Comparison of ENCODE assay signal across 10 cellular contexts in the genomic region with DNA sequence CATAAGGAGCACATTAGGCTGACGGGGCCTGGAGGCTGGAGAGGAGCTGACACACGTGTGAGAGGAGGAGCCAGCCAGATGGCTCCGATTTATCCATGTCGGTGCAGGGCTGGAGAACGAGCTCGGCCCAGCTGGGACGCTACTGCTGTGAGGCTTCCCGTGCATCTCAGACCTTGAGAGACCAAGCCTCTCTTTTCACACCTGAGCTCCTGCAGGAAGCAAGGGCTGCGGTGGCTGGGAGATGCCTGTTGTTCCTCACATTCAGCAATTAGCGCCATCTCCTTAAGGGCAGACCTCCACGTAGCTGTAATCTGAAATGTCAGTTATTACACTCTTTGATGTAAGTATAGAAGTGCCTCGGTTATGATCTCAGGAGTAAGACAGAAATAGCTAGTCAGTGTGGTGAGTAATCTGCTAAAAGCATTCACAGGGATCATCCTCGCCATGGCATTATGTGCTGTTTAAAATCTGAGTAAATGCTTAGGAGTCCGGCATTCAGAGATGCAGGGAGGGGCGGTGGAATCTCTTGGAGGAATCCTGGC.
A peak's percentile ranks its signal among the peaks of the same experiment; 100 is the strongest.
DNase-seq lines count a peak whose midpoint lies in the region; ATAC-seq, FAIRE-seq and TF ChIP-seq lines count a peak whose summit lies in the region.
"Had no signal": no experiment of that assay in that cellular context is flagged by ENCODE, and none has a peak within 500 bp of the region (broad histone marks: within the 10 kb centered on the region; RNA-seq: fewer than 3 reads in every experiment).

No MANE protein-coding gene starts in this region.

- POLR2A ChIA-PET in K562 (lab: Yijun Ruan, JAX): interaction anchor here (0.6 to 0.8 kb wide), 2 partner anchors 8 to 12 kb away, joined by 3 to 4 read pairs; no protein-coding TSS in a partner anchor

- in situ Hi-C loops in K562 (cut with MboI): no loop called here

- CTCF ChIA-PET in K562 (lab: Yijun Ruan, JAX; ENCODE audit: low intra/inter-chr PET ratio): no interaction called here

- no peak overlapping the region for H3K27ac Mint-ChIP-seq in stimulated activated naive CD8-positive, alpha-beta T cell treated with anti-CD3 and anti-CD28 coated beads, Interleukin-15, amount 100 ng/mL, for 72 hours

- no peaks in the 10 kb centered on the region; the same call in 1 of the 2 replicates for H4K20me1 ChIP-seq in K562 (replicated peaks; ENCODE audit: control insufficient read depth, insufficient read depth, low read length)

- TF ChIP-seq POLR2A in K562 (conservative IDR thresholded peaks at IDR 0.05): no peak

- H3K27me3 ChIP-seq in K562 (ENCODE audit: control insufficient read depth in 2 of 2, insufficient read depth in 2 of 2, low read length in 2 of 2): peaks cover 20 to 45% of the 10 kb centered on the region in 2 experiments
- H3K27me3 ChIP-seq in iPS-15b (ENCODE audit: control insufficient read depth, insufficient read depth, low read length): no peaks in the 10 kb centered on the region
- H3K27me3 ChIP-seq: SJSA1 had no signal

- H3K9me3 ChIP-seq in K562 (replicated peaks; ENCODE audit: control insufficient read depth, insufficient read depth, low read depth, low read length): no peaks in the 10 kb centered on the region
- H3K9me3 ChIP-seq in iPS-15b (ENCODE audit: control insufficient read depth, insufficient read depth, low read length): no peaks in the 10 kb centered on the region
- H3K9me3 ChIP-seq: SJSA1 had no signal

- H3K27ac ChIP-seq in K562 (ENCODE audit: extremely low read depth, low read depth, low read length): no peak overlapping the region
- H3K27ac ChIP-seq: SJSA1 had no signal

- no peaks in the 10 kb centered on the region for H3K9me1 ChIP-seq in K562 (ENCODE audit: control insufficient read depth, insufficient read depth, low read length)

- no peak for TF ChIP-seq EP300 in K562 (IDR thresholded peaks at IDR 0.05; ENCODE audit: low read length)

- no peaks in the 10 kb centered on the region for H3K27me3 Mint-ChIP-seq in stimulated activated naive CD8-positive, alpha-beta T cell treated with anti-CD3 and anti-CD28 coated beads, Interleukin-15, amount 100 ng/mL, for 72 hours

- H3K36me3 ChIP-seq in K562 (ENCODE audit: control insufficient read depth, insufficient read depth, low read length) (no peaks in the 10 kb centered on the region), iPS-15b (ENCODE audit: control insufficient read depth, insufficient read depth, low read length) (no peaks in the 10 kb centered on the region)
- H3K36me3 ChIP-seq: SJSA1 had no signal

- 3% methylated on average over 15 of the region's 15 CpGs for WGBS in K562 (ENCODE audit: insufficient coverage, low coverage, missing lambda C conversion rate)

- H3K4me3 Mint-ChIP-seq in stimulated activated naive CD8-positive, alpha-beta T cell treated with anti-CD3 and anti-CD28 coated beads, Interleukin-15, amount 100 ng/mL, for 72 hours: no peak overlapping the region

- no peak overlapping the region for H3K4me3 ChIP-seq in K562
- no peak overlapping the region for H3K4me3 ChIP-seq in iPS-15b (ENCODE audit: low read depth, low read length)
- H3K4me3 ChIP-seq: SJSA1 had no signal

- H3K9ac ChIP-seq in K562 (ENCODE audit: insufficient read depth in 1 of 2, low read depth in 2 of 2, low read length in 2 of 2): 0 out of 4 replicates have a peak overlapping the region, but pooled peaks of 1 of the 2 experiments have one; percentile 38
- peak overlapping the region; percentile 12 for H3K9ac ChIP-seq in iPS-15b (ENCODE audit: low read depth, low read length)

- DNase-seq in NCI-H82 (lab: John Stamatoyannopoulos, UW) (peak; percentile 84), NCI-H82 treated with DMSO at 0.1 percent for 48 hours (lab: John Stamatoyannopoulos, UW; ENCODE audit: unreplicated experiment) (no peak), K562 (ENCODE audit: extremely low read depth in 1 of 4, low spot score in 3 of 4) (no peak), GM20000 (ENCODE audit: low spot score) (no peak)
- DNase-seq in stimulated activated naive CD8-positive, alpha-beta T cell treated with anti-CD3 and anti-CD28 coated beads, Interleukin-15, amount 100 ng/mL, for 72 hours: no peak
- DNase-seq: NCI-H1436 treated with DMSO at 0.1 percent for 48 hours had no signal

- intact Hi-C loops in K562 (cut with micrococcal nuclease): no loop called here

- H2AFZ ChIP-seq in K562 (ENCODE audit: low read depth, low read length): 0 out of 2 replicates have a peak overlapping the region, but pooled peaks have one; percentile 27

- no peaks in the 10 kb centered on the region for H3K9me3 Mint-ChIP-seq in stimulated activated naive CD8-positive, alpha-beta T cell treated with anti-CD3 and anti-CD28 coated beads, Interleukin-15, amount 100 ng/mL, for 72 hours

- TF ChIP-seq RAD21 in K562 (CRISPR knock-in tag; conservative IDR thresholded peaks at IDR 0.05 in 1 of 2, IDR thresholded peaks at IDR 0.05 in 1 of 2): no peak

- ATAC-seq in K562 (no peak), GM19463 (IDR thresholded peaks at IDR 0.05; ENCODE audit: unreplicated experiment) (no peak), HG03342 (IDR thresholded peaks at IDR 0.05; ENCODE audit: unreplicated experiment) (no peak)
- no peak for ATAC-seq in stimulated activated naive CD8-positive, alpha-beta T cell treated with anti-CD3 and anti-CD28 coated beads, Interleukin-15, amount 100 ng/mL, for 72 hours

- no peaks in the 10 kb centered on the region for H3K79me2 ChIP-seq in K562 (ENCODE audit: control insufficient read depth, insufficient read depth, low read length)

- no TSS peak for BruUV-seq in K562 (replicated peaks; lab: Mats Ljungman, UMichigan)

- no peak overlapping the region for H3K4me2 ChIP-seq in K562 (ENCODE audit: insufficient read depth, low read length)

- H3K4me1 Mint-ChIP-seq in stimulated activated naive CD8-positive, alpha-beta T cell treated with anti-CD3 and anti-CD28 coated beads, Interleukin-15, amount 100 ng/mL, for 72 hours: no peaks in the 10 kb centered on the region

- no peaks in the 10 kb centered on the region; a peak in 1 of 5 replicates for H3K4me1 ChIP-seq in K562 (replicated peaks in 1 of 2; ENCODE audit: control insufficient read depth in 2 of 2, insufficient read depth in 2 of 2, low read length in 2 of 2)
- H3K4me1 ChIP-seq in iPS-15b (ENCODE audit: control insufficient read depth, insufficient read depth, low read length): peaks cover 2% of the 10 kb centered on the region

- TF ChIP-seq CTCF in K562 (IDR thresholded peaks at IDR 0.05 in 2 of 3, conservative IDR thresholded peaks at IDR 0.05 in 1 of 3; ENCODE audit: insufficient read depth in 2 of 3, low read depth in 1 of 3, low read length in 3 of 3) (no peak), GM20000 (IDR thresholded peaks at IDR 0.05; ENCODE audit: extremely low read depth, missing control alignments) (no peak)

- no peak for FAIRE-seq in K562 (lab: Jason Lieb, UNC)

TF ChIP-seq in K562, 482 proteins besides CTCF, POLR2A, EP300 and RAD21:
- TF ChIP-seq CSDE1 (IDR thresholded peaks at IDR 0.05): no peak
- TF ChIP-seq SMAD2 (IDR thresholded peaks at IDR 0.05; ENCODE audit: low read depth, low read length): no peak
- TF ChIP-seq TRIM28 (IDR thresholded peaks at IDR 0.05): no peak
- TF ChIP-seq ATF7 (IDR thresholded peaks at IDR 0.05): no peak
- TF ChIP-seq ZNF316 (IDR thresholded peaks at IDR 0.05): no peak
- no peak for TF ChIP-seq MAFK (IDR thresholded peaks at IDR 0.05; ENCODE audit: low read length)
- no peak for TF ChIP-seq BACH1 (tag; IDR thresholded peaks at IDR 0.05)
- no peak for TF ChIP-seq NCOA2 (IDR thresholded peaks at IDR 0.05; ENCODE audit: partially characterized antibody in 2 of 2)
- no peak for TF ChIP-seq XRCC5 (IDR thresholded peaks at IDR 0.05; ENCODE audit: low read depth, low read length)
